Comparison of ENCODE assay signal across 27 cellular contexts in the genomic region with DNA sequence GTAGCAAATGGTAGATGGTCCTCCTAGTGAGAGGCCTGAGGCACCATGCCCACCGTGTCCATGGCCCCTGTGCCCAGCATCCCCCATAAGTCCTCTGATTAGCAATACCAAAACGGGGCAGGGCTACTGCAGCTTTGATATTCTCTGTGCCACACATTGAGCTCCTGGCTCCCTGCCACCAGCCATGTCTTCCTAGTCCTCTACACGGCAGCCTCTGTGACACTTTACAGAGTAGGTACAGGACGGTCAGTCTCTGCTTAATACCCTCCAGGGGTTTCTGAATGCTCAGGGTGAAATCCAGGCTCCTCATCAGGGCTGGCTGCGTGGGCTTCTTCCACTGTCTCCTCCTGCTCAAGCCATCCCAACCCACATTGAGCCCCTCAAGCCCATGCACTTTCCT.
"Had no signal": no experiment of that assay in that cellular context is flagged by ENCODE, and none has a peak within 500 bp of the region (broad histone marks: within the 10 kb centered on the region; RNA-seq: fewer than 3 reads in every experiment).

No MANE protein-coding gene starts in this region.

- DNase-seq: colonic mucosa; cortex of kidney; effector CD8-positive, alpha-beta T cell; effector memory CD8-positive, alpha-beta T cell; endodermal cell; erythroblast; esophagus squamous epithelium; foreskin fibroblast; foreskin melanocyte; gastrocnemius medialis; glutamatergic neuron; head of caudate nucleus; heart right ventricle; hippocampal formation; left cardiac atrium; left lung; left ventricle myocardium superior; lower lobe of right lung; mesenchymal stem cell; mucosa of descending colon; naive B cell had no signal

- H3K4me1 Mint-ChIP-seq: endodermal cell, mesothelial cell of epicardium had no signal

- H3K27me3 Mint-ChIP-seq: dendritic cell treated with granulocyte-macrophage colony-stimulating factor and Interleukin-4, amounts not matched to agents 40 ng/mL and 50 ng/mL, for 4 days; effector memory CD8-positive, alpha-beta T cell; naive B cell had no signal

- H3K27ac Mint-ChIP-seq: dendritic cell treated with granulocyte-macrophage colony-stimulating factor and Interleukin-4, amounts not matched to agents 40 ng/mL and 50 ng/mL, for 4 days; endodermal cell; mesothelial cell of epicardium had no signal

- H3K9me3 Mint-ChIP-seq: dendritic cell treated with granulocyte-macrophage colony-stimulating factor and Interleukin-4, amounts not matched to agents 40 ng/mL and 50 ng/mL, for 4 days; effector memory CD8-positive, alpha-beta T cell; endodermal cell; mesothelial cell of epicardium; naive B cell had no signal

- FAIRE-seq: endometrium, islet of Langerhans, keratinocyte had no signal

- H3K4me3 Mint-ChIP-seq: dendritic cell treated with granulocyte-macrophage colony-stimulating factor and Interleukin-4, amounts not matched to agents 40 ng/mL and 50 ng/mL, for 4 days; effector memory CD8-positive, alpha-beta T cell; endodermal cell; mesothelial cell of epicardium; naive B cell had no signal

- ATAC-seq: effector memory CD8-positive, alpha-beta T cell; esophagus mucosa; gastrocnemius medialis; heart right ventricle; left cardiac atrium; left lung; left ventricle myocardium superior; lower lobe of right lung; mucosa of descending colon had no signal
